Comparison of ENCODE assay signal across 21 cellular contexts in genomic region chr1:229043111-229043510, GRCh38.
A peak's percentile ranks its signal among the peaks of the same experiment; 100 is the strongest.
DNase-seq lines count a peak whose midpoint lies in the region; ATAC-seq and TF ChIP-seq lines count a peak whose summit lies in the region.
"Had no signal": no experiment of that assay in that cellular context is flagged by ENCODE, and none has a peak within 500 bp of the region (broad histone marks: within the 10 kb centered on the region; RNA-seq: fewer than 3 reads in every experiment).

No MANE protein-coding gene starts in this region.

- peak overlapping the region; percentile 52 for H3K27ac ChIP-seq in HL-60 (replicated peaks)
- H3K27ac ChIP-seq in VCaP = peak overlapping the region; percentile 49; the same call in 1 of the 2 replicates
- H3K27ac ChIP-seq: 22Rv1, GM23248 had no signal

- TF ChIP-seq CTCF in HL-60 (IDR thresholded peaks at IDR 0.05; ENCODE audit: insufficient read depth, low read length) (no peak), VCaP (conservative IDR thresholded peaks at IDR 0.05) (no peak)

- DNase-seq in NOMO-1 (lab: John Stamatoyannopoulos, UW; ENCODE audit: unreplicated experiment in 2 of 2) (peak; percentile 24 to 41), NOMO-1 treated with dmso at 0.1 percent for 144 hours (lab: John Stamatoyannopoulos, UW; ENCODE audit: unreplicated experiment) (no peak), HL-60 (ENCODE audit: low read depth in 1 of 2, low spot score in 1 of 2) (peak in 1 of 2 experiments; percentile 54), NOMO-1 treated with DMSO at 0.1 percent for 48 hours (lab: John Stamatoyannopoulos, UW; ENCODE audit: unreplicated experiment) (peak; percentile 51), DMS53 (lab: John Stamatoyannopoulos, UW) (no peak), cortex of kidney (lab: John Stamatoyannopoulos, UW) (no peak)
- DNase-seq: CD4-positive, CD25-positive, alpha-beta regulatory T cell; COR-L47; GDM1; GM23248; HCEC 1CT; KG1; NCI-H1092 treated with DMSO at 0.1 percent for 48 hours; NCI-H146; NCI-H2081; NK-92 treated with Interleukin-12 subunit alpha and Interleukin-12 subunit beta, amount 100 ng/mL, for 24 hours; T-cell had no signal

- ATAC-seq in HG02798 (IDR thresholded peaks at IDR 0.05; ENCODE audit: poor library complexity, unreplicated experiment) = no peak
- ATAC-seq: HepG2, T-cell had no signal

- no peak overlapping the region for H3K4me3 ChIP-seq in HL-60 (replicated peaks; ENCODE audit: insufficient read depth, low read length)
- H3K4me3 ChIP-seq: GM23248 had no signal

- H3K27me3 ChIP-seq in HL-60 (ENCODE audit: insufficient read depth, poor library complexity, severe bottlenecking) = no peaks in the 10 kb centered on the region

Comparison
In these comparisons a context has a peak if more than half of its experiments do, and no peak if none do; other contexts are left out.
1. DNase-seq: peak in NOMO-1 (2 of 2) and NOMO-1 treated with DMSO at 0.1 percent for 48 hours (single experiment); none in NOMO-1 treated with dmso at 0.1 percent for 144 hours (single experiment), DMS53 (single experiment) and cortex of kidney (single experiment).